ENCODE assay signal across 1 cellular context in the genomic region with DNA sequence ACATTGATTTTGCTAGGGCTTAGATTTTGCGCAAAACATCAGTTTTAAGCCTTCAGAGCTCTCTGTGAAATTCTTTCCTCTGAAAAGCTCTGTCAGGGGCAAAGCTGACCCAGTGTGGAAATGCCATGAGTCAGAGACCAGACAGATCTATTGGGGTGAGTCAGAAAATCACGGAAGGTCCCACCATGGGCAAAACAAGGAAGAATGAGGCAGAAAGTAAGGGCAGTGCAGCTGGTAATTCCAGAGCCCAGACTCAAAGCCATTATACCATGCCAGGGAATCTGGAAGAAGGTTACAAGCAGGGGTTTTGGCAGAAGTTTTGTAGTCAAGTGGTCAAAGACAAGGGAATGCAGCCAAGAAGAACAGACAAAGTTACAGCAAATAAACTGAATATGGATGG.
A peak's percentile ranks its signal among the peaks of the same experiment; 100 is the strongest.
TF ChIP-seq lines count a peak whose summit lies in the region.

No MANE protein-coding gene starts in this region.

TF ChIP-seq in SK-N-SH, 30 proteins besides CTCF, POLR2A, EP300 and RAD21 (continued from another document):
- TF ChIP-seq, protein P1, sequence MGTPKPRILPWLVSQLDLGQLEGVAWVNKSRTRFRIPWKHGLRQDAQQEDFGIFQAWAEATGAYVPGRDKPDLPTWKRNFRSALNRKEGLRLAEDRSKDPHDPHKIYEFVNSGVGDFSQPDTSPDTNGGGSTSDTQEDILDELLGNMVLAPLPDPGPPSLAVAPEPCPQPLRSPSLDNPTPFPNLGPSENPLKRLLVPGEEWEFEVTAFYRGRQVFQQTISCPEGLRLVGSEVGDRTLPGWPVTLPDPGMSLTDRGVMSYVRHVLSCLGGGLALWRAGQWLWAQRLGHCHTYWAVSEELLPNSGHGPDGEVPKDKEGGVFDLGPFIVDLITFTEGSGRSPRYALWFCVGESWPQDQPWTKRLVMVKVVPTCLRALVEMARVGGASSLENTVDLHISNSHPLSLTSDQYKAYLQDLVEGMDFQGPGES (IDR thresholded peaks at IDR 0.05; ENCODE audit: low read depth, low read length): no peak
- TF ChIP-seq FOSL2 (IDR thresholded peaks at IDR 0.05; ENCODE audit: borderline replicate concordance, low read depth): peak; percentile 99
- TF ChIP-seq CHD2 (IDR thresholded peaks at IDR 0.05; ENCODE audit: low read length, partially characterized antibody): no peak
- no peak for TF ChIP-seq TAF1 (IDR thresholded peaks at IDR 0.05; ENCODE audit: borderline replicate concordance, low read depth, low read length)
- TF ChIP-seq, protein P2, sequence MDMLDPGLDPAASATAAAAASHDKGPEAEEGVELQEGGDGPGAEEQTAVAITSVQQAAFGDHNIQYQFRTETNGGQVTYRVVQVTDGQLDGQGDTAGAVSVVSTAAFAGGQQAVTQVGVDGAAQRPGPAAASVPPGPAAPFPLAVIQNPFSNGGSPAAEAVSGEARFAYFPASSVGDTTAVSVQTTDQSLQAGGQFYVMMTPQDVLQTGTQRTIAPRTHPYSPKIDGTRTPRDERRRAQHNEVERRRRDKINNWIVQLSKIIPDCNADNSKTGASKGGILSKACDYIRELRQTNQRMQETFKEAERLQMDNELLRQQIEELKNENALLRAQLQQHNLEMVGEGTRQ (IDR thresholded peaks at IDR 0.05; ENCODE audit: borderline replicate concordance, low read depth, low read length): no peak
- peak; percentile 42; the same call in 1 of the 2 replicates for TF ChIP-seq MEF2A (IDR thresholded peaks at IDR 0.05; ENCODE audit: borderline replicate concordance, low read depth)
- TF ChIP-seq, protein P3, sequence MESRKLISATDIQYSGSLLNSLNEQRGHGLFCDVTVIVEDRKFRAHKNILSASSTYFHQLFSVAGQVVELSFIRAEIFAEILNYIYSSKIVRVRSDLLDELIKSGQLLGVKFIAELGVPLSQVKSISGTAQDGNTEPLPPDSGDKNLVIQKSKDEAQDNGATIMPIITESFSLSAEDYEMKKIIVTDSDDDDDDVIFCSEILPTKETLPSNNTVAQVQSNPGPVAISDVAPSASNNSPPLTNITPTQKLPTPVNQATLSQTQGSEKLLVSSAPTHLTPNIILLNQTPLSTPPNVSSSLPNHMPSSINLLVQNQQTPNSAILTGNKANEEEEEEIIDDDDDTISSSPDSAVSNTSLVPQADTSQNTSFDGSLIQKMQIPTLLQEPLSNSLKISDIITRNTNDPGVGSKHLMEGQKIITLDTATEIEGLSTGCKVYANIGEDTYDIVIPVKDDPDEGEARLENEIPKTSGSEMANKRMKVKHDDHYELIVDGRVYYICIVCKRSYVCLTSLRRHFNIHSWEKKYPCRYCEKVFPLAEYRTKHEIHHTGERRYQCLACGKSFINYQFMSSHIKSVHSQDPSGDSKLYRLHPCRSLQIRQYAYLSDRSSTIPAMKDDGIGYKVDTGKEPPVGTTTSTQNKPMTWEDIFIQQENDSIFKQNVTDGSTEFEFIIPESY (IDR thresholded peaks at IDR 0.05; ENCODE audit: borderline replicate concordance, low read depth): peak; percentile 73; the same call in 1 of the 2 replicates
- no peak for TF ChIP-seq MXI1 (IDR thresholded peaks at IDR 0.05; ENCODE audit: low read depth, low read length)
- no peak for TF ChIP-seq GABPA (IDR thresholded peaks at IDR 0.05; ENCODE audit: low read depth)
- peak; percentile 44; the same call in 1 of the 2 replicates for TF ChIP-seq POLR2AphosphoS5 (IDR thresholded peaks at IDR 0.05; ENCODE audit: low read depth, low read length)
